Comparison of ENCODE assay signal across 20 cellular contexts in genomic region chr10:122939819-122940543, GRCh38. TPM values are rescaled to one million over a fixed set of nuclear protein-coding genes. Genes with fewer than 3 reads are reported as not detected.
DNase-seq lines count a peak whose midpoint lies in the region; ATAC-seq and TF ChIP-seq lines count a peak whose summit lies in the region.
"Had no signal": no experiment of that assay in that cellular context is flagged by ENCODE, and none has a peak within 500 bp of the region (broad histone marks: within the 10 kb centered on the region; RNA-seq: fewer than 3 reads in every experiment).

No MANE protein-coding gene starts in this region.

- H3K4me2 ChIP-seq in mammary epithelial cell (ENCODE audit: insufficient read depth, low read depth, low read length), result no peak overlapping the region

- in situ Hi-C loops in mammary epithelial cell (cut with MboI; ENCODE audit: low sequenced_read_pairs in 2 of 2), result no loop called here

- WGBS in mammary epithelial cell (ENCODE audit: low coverage, missing lambda C conversion rate), result 100% methylated on average over 1 of the region's 1 CpG

- no peak overlapping the region for H2AFZ ChIP-seq in mammary epithelial cell (ENCODE audit: low read depth, low read length)

- no peak for TF ChIP-seq POLR2A in GM18505 (IDR thresholded peaks at IDR 0.05; ENCODE audit: borderline replicate concordance, extremely low read depth, insufficient read depth, insufficient read length)

- H3K36me3 Mint-ChIP-seq in MCF 10A (ENCODE audit: insufficient read depth, unreplicated experiment), result peaks cover 26% of the 10 kb centered on the region

- no peak overlapping the region for H3K27ac ChIP-seq in mammary epithelial cell (ENCODE audit: insufficient read depth, low read depth, low read length)
- H3K27ac ChIP-seq: breast epithelium had no signal

- H3K4me3 Mint-ChIP-seq in MCF 10A (ENCODE audit: unreplicated experiment), result no peak overlapping the region
- H3K4me3 Mint-ChIP-seq: CD8-positive, alpha-beta T cell; stimulated activated naive CD8-positive, alpha-beta T cell treated with anti-CD3 and anti-CD28 coated beads, Interleukin-15, Interleukin-2, amounts not matched to agents 100 ng/mL and 50 ng/mL, for 24 hours had no signal

- DNase-seq in MCF 10A (ENCODE audit: unreplicated experiment) (peak; percentile 6), mammary epithelial cell (no peak), astrocyte of the hippocampus (ENCODE audit: low read depth, low spot score) (peak; percentile 19), fibroblast of the conjunctiva (ENCODE audit: low read depth) (peak; percentile 20), smooth muscle cell of the brain vasculature (ENCODE audit: low read depth, low spot score) (peak; percentile 4), activated gamma-delta T cell (lab: John Stamatoyannopoulos, UW) (no peak)
- DNase-seq: ACHN; activated CD4-positive, alpha-beta T cell treated with anti-CD3 and anti-CD28 coated beads for 1 hour; CD8-positive, alpha-beta T cell; effector CD4-positive, alpha-beta T cell; Karpas-422; left ventricle myocardium superior; NCI-H1417; Right ventricle myocardium superior had no signal

- H3K9ac ChIP-seq in mammary epithelial cell (ENCODE audit: insufficient read depth, low read length), result no peak overlapping the region

- TF ChIP-seq CTCF in MCF 10A (IDR thresholded peaks at IDR 0.05; ENCODE audit: unreplicated experiment), result no peak
- no peak for TF ChIP-seq CTCF in mammary epithelial cell (conservative IDR thresholded peaks at IDR 0.05 in 1 of 2, IDR thresholded peaks at IDR 0.05 in 1 of 2; ENCODE audit: extremely low read depth in 1 of 2, insufficient read depth in 1 of 2, low read depth in 1 of 2, low read length in 2 of 2)

- H3K27me3 Mint-ChIP-seq in MCF 10A (ENCODE audit: insufficient read depth, unreplicated experiment), result no peaks in the 10 kb centered on the region
- H3K27me3 Mint-ChIP-seq: progenitor cell of endocrine pancreas; stimulated activated naive CD8-positive, alpha-beta T cell treated with anti-CD3 and anti-CD28 coated beads, Interleukin-15, Interleukin-2, amounts not matched to agents 100 ng/mL and 50 ng/mL, for 24 hours had no signal

- no peaks in the 10 kb centered on the region for H4K20me1 ChIP-seq in mammary epithelial cell (ENCODE audit: insufficient read depth, low read length)

- H3K4me1 ChIP-seq in mammary epithelial cell (ENCODE audit: insufficient read depth, low read length), result no peaks in the 10 kb centered on the region
- H3K4me1 ChIP-seq: breast epithelium had no signal

- H3K27ac Mint-ChIP-seq in MCF 10A (ENCODE audit: low read depth, unreplicated experiment), result no peak overlapping the region
- H3K27ac Mint-ChIP-seq: CD8-positive, alpha-beta T cell; progenitor cell of endocrine pancreas; stimulated activated naive CD8-positive, alpha-beta T cell treated with anti-CD3 and anti-CD28 coated beads, Interleukin-15, Interleukin-2, amounts not matched to agents 100 ng/mL and 50 ng/mL, for 24 hours had no signal

- no peaks in the 10 kb centered on the region for H3K27me3 ChIP-seq in mammary epithelial cell (ENCODE audit: insufficient read depth, low read length)
- H3K27me3 ChIP-seq: breast epithelium had no signal

- ATAC-seq in GM18907 (IDR thresholded peaks at IDR 0.05; ENCODE audit: unreplicated experiment), result no peak
- ATAC-seq in GM18505 (IDR thresholded peaks at IDR 0.05; ENCODE audit: unreplicated experiment), result no peak
- ATAC-seq: CD8-positive, alpha-beta T cell; left ventricle myocardium superior had no signal

- H3K9me3 Mint-ChIP-seq in MCF 10A (ENCODE audit: unreplicated experiment), result no peaks in the 10 kb centered on the region
- H3K9me3 Mint-ChIP-seq: CD8-positive, alpha-beta T cell; stimulated activated naive CD8-positive, alpha-beta T cell treated with anti-CD3 and anti-CD28 coated beads, Interleukin-15, Interleukin-2, amounts not matched to agents 100 ng/mL and 50 ng/mL, for 24 hours had no signal

- BruUV-seq in MCF 10A (replicated peaks; lab: Mats Ljungman, UMichigan) (no TSS peak), mammary epithelial cell (replicated peaks; lab: Mats Ljungman, UMichigan) (no TSS peak)

- H3K9me3 ChIP-seq in mammary epithelial cell (replicated peaks; ENCODE audit: insufficient read depth, low read length), result no peaks in the 10 kb centered on the region
- H3K9me3 ChIP-seq: breast epithelium had no signal

- H3K79me2 ChIP-seq in mammary epithelial cell (ENCODE audit: insufficient read depth, low read length), result peaks cover 3% of the 10 kb centered on the region

- POLR2A ChIA-PET in MCF 10A (lab: Yijun Ruan, JAX), result no interaction called here

- intact Hi-C loops in MCF 10A (cut with micrococcal nuclease) (no loop called here), mammary epithelial cell (cut with micrococcal nuclease) (no loop called here)

- peaks cover 16% of the 10 kb centered on the region for H3K36me3 ChIP-seq in mammary epithelial cell (ENCODE audit: insufficient read depth, low read length)

- H3K4me1 Mint-ChIP-seq in MCF 10A (ENCODE audit: insufficient read depth, unreplicated experiment), result peaks cover 12% of the 10 kb centered on the region

- CTCF ChIA-PET in MCF 10A (lab: Yijun Ruan, JAX), result interaction anchor here (0.6 kb wide), 1 partner anchor 11 kb away, joined by 3 read pairs; no protein-coding TSS in a partner anchor
- CTCF ChIA-PET in mammary epithelial cell (lab: Charles Lee; ENCODE audit: low non-redundant PET), result no interaction called here

- H3K4me3 ChIP-seq in mammary epithelial cell (replicated peaks in 1 of 3; ENCODE audit: insufficient read depth in 1 of 3, low read depth in 2 of 3, low read length in 3 of 3), result no peak overlapping the region
- H3K4me3 ChIP-seq: breast epithelium had no signal

- dilution Hi-C loops in mammary epithelial cell (cut with HindIII; ENCODE audit: low sequenced_read_pairs), result no loop called here

RNA-seq across cellular contexts. Expression of gene C10orf88, which starts 14.0 kb away (rescaled TPM):
- 11.7 and 13.6 TPM in 2 replicates for total RNA-seq in MCF 10A (2022)
- 10 to 100 TPM in 1 of 2 donors, 1 to 10 TPM in 1; 9.5 to 12.3 TPM for total RNA-seq in mammary epithelial cell
- 2.6 TPM for polyA plus RNA-seq in mammary epithelial cell
- 5.2 TPM for polyA minus RNA-seq in mammary epithelial cell

RNA-seq across cellular contexts. Expression of gene FAM24A, which starts 29.6 kb away (rescaled TPM):
- total RNA-seq in MCF 10A (2022) (not detected in 2 replicates), mammary epithelial cell (not detected)
- not detected for polyA plus RNA-seq in mammary epithelial cell
- not detected for polyA minus RNA-seq in mammary epithelial cell
- total RNA-seq: breast epithelium; CD8-positive, alpha-beta T cell; frontal cortex; left ventricle myocardium superior; progenitor cell of endocrine pancreas; Right ventricle myocardium superior had no signal

RNA-seq across cellular contexts. Expression of gene PSTK, which starts 40.2 kb away (rescaled TPM):
- total RNA-seq in MCF 10A (2022), result 6.5 and 8.3 TPM in 2 replicates
- 1 to 10 TPM; 4.0 to 5.7 TPM for total RNA-seq in mammary epithelial cell
- polyA plus RNA-seq in mammary epithelial cell, result 4.0 TPM
- polyA minus RNA-seq in mammary epithelial cell, result not detected

Comparison
In these comparisons a context has a peak if more than half of its experiments do, and no peak if none do; other contexts are left out.
1. DNase-seq: peak in MCF 10A (single experiment), astrocyte of the hippocampus (single experiment), fibroblast of the conjunctiva (single experiment) and smooth muscle cell of the brain vasculature (single experiment); none in mammary epithelial cell (single experiment) and activated gamma-delta T cell (single experiment).